9 cellular contexts compared by ENCODE assay signal in the genomic region with DNA sequence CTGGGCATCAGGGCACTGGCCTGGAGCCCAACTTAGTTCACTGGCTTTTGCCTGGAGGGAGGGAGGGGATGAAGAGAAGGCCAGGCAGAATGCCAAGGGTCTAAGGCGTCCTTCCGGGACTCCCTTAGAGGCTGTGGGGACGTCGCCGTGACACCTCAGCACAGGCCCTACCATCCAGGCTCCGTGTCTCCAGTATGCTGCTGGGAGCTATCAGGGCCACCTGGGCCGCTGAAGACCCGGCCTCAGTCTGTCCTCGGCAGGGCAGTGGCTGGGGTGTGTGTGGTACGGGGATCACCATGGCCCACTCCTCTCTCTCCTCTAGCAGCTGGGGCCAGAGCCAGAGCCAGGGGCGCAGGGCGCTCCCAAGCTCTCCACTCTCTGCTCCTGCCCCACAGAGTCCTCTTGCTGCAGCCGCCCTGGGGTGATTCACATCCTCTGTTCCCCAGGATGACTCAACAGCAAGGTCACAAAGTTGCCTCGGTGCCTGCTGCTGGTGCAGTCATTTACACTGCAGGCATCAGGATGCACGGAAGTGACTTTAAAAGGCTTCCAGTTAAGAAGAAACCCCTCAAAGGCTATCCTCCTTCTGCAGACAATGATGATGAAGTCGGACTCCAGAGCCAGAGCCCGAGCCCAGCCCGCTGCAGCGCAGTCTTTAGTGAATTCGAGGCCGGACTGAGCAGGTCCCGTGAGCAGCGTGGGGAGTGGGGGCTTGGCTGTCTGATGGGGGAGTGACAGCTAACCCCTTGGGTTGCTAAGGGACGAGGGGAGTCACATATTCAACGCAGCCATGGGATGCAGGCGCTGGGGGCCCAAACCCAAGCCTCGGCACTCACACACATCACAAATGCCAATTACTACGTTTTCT.
DNase-seq lines count a peak whose midpoint lies in the region; FAIRE-seq lines count a peak whose summit lies in the region.
"Had no signal": no experiment of that assay in that cellular context is flagged by ENCODE, and none has a peak within 500 bp of the region (broad histone marks: within the 10 kb centered on the region; RNA-seq: fewer than 3 reads in every experiment).

No MANE protein-coding gene starts in this region.

- peak; percentile 4 for DNase-seq in activated CD8-positive, alpha-beta memory T cell treated with anti-CD3 and anti-CD28 coated beads, Interleukin-2, amount 50 U/mL, for 24 hours (ENCODE audit: extremely low read depth)
- DNase-seq in activated CD8-positive, alpha-beta memory T cell treated with anti-CD3 and anti-CD28 coated beads for 24 hours = no peak
- DNase-seq in SW 1271 (lab: John Stamatoyannopoulos, UW) (peak; percentile 74 to 89), foreskin melanocyte (peak; percentile 22), amygdala (lab: John Stamatoyannopoulos, UW) (no peak), GM19239 (ENCODE audit: insufficient read length, low spot score) (no peak), NCI-H2081 treated with DMSO at 0.1 percent for 48 hours (lab: John Stamatoyannopoulos, UW) (no peak)
- DNase-seq in stimulated activated CD8-positive, alpha-beta memory T cell treated with anti-CD3 and anti-CD28 coated beads, Interleukin-7, amount 100 ng/mL, for 48 hours (ENCODE audit: extremely low read depth in 1 of 2, low read depth in 1 of 2) = peak; percentile 33 to 66
- DNase-seq: NCI-H1105 treated with DMSO at 0.1 percent for 48 hours had no signal

- no peak for FAIRE-seq in GM19239 (lab: Jason Lieb, UNC)

Comparison
In these comparisons a context has a peak if more than half of its experiments do, and no peak if none do; other contexts are left out.
1. DNase-seq: peak in activated CD8-positive, alpha-beta memory T cell treated with anti-CD3 and anti-CD28 coated beads, Interleukin-2, amount 50 U/mL, for 24 hours (single experiment), SW 1271 (2 of 2), foreskin melanocyte (single experiment) and stimulated activated CD8-positive, alpha-beta memory T cell treated with anti-CD3 and anti-CD28 coated beads, Interleukin-7, amount 100 ng/mL, for 48 hours (2 of 2); none in activated CD8-positive, alpha-beta memory T cell treated with anti-CD3 and anti-CD28 coated beads for 24 hours (single experiment), amygdala (0 of 56), GM19239 (single experiment) and NCI-H2081 treated with DMSO at 0.1 percent for 48 hours (single experiment).